In the genomic region with DNA sequence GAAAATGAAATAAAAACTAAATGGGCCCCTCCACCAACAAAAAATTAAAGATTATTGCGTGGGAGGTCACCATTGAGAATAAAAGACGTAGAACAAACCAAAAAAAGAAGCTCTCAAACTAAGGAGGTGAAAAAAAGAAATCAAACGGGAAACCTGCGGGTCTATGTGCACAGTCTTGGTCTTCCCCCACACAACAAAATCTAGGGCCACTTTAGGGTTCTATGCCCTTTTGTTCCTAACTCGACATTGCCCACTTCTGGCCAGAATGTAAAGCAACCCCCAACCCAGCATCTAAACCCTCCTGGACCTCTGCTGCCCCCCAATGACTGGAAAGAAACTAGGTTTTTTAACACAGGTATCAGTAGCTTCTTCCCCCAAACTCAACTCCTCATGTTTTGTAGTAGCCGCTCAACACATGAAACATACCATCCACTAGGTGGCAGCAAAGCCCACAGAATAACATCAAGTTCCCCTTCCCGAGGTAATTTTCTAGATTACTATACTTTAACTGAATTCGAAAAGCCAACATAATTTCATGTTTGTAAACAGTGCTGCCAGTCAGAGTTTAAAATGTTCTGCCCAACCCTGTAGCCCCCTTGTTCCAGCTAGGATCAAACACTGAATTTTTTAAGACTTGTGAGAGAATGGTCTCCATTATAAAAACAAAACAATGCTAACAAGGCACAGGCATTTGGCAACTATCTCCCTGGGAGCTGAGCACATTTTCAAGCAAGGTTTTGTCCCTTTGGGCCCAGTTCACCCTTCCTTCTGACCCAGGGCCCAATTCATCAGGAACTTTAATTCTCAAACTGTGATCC, we compare ENCODE assay signal across 8 cellular contexts. TPM values are rescaled to one million over a fixed set of nuclear protein-coding genes. Genes with fewer than 3 reads are reported as not detected.
DNase-seq lines count a peak whose midpoint lies in the region; ATAC-seq, FAIRE-seq and TF ChIP-seq lines count a peak whose summit lies in the region.

No MANE protein-coding gene starts in this region.

- H3K27ac Mint-ChIP-seq in T-helper 1 cell treated with Interleukin-12 subunit alpha and Interleukin-12 subunit beta and Interleukin-4 antibody, amounts not matched to agents 30 μg/mL and 1 μg/mL, for 36 hours = peak overlapping the region; percentile 98

- TF ChIP-seq CTCF in A673 (conservative IDR thresholded peaks at IDR 0.05; ENCODE audit: low read depth, low read length) (peak; percentile 95), gastrocnemius medialis (IDR thresholded peaks at IDR 0.05 in 4 of 5, conservative IDR thresholded peaks at IDR 0.05 in 1 of 5) (peak; percentile 75 to 90 (median 84))

- H3K4me1 Mint-ChIP-seq in T-helper 1 cell treated with Interleukin-12 subunit alpha and Interleukin-12 subunit beta and Interleukin-4 antibody, amounts not matched to agents 30 μg/mL and 1 μg/mL, for 36 hours (ENCODE audit: low read depth) = peaks cover 57% of the 10 kb centered on the region

- H3K27ac ChIP-seq in A673 (ENCODE audit: low read depth, low read length, poor library complexity, severe bottlenecking) = peak overlapping the region; percentile 45
- peak overlapping the region in 3 of 4 donors; percentile 0 to 39 (median 39) for H3K27ac ChIP-seq in gastrocnemius medialis

- no TSS peak for BruUV-seq in A673 (replicated peaks; lab: Mats Ljungman, UMichigan)

- peak; percentile 99 for FAIRE-seq in GM18507 (lab: Jason Lieb, UNC)

- CTCF ChIA-PET in A673 (lab: Charles Lee) = interaction anchor here (0.5 to 2.4 kb wide), 34 partner anchors 10 to 424 kb away, joined by 3 to 38 read pairs (median 5); a partner anchor contains a TSS

- ATAC-seq in HG03025 (IDR thresholded peaks at IDR 0.05; ENCODE audit: low FRiP score, unreplicated experiment) (peak; percentile 61), gastrocnemius medialis (peak; percentile 58 to 82)

- H3K4me3 ChIP-seq in A673 (ENCODE audit: low read depth, low read length, poor library complexity, severe bottlenecking) = no peak overlapping the region
- H3K4me3 ChIP-seq in gastrocnemius medialis = no peak overlapping the region

- H3K36me3 Mint-ChIP-seq in T-helper 1 cell treated with Interleukin-12 subunit alpha and Interleukin-12 subunit beta and Interleukin-4 antibody, amounts not matched to agents 30 μg/mL and 1 μg/mL, for 36 hours (ENCODE audit: low read depth) = peaks cover 36% of the 10 kb centered on the region

- H3K9me3 ChIP-seq in A673 (ENCODE audit: low read depth, low read length, poor library complexity, severe bottlenecking) (no peaks in the 10 kb centered on the region), gastrocnemius medialis (no peaks in the 10 kb centered on the region)

- POLR2A ChIA-PET in A673 (lab: Charles Lee; ENCODE audit: low non-redundant PET) = interaction anchor here (0.7 to 1.1 kb wide), 3 partner anchors 143 to 345 kb away, joined by 3 to 6 read pairs (median 3); no protein-coding TSS in a partner anchor

- H3K27me3 ChIP-seq in A673 (replicated peaks; ENCODE audit: insufficient read depth, low read depth, low read length, poor library complexity) = no peaks in the 10 kb centered on the region
- H3K27me3 ChIP-seq in gastrocnemius medialis = no peaks in the 10 kb centered on the region

- no peak for TF ChIP-seq POLR2A in gastrocnemius medialis (IDR thresholded peaks at IDR 0.05)

- no peaks in the 10 kb centered on the region for H3K9me3 Mint-ChIP-seq in T-helper 1 cell treated with Interleukin-12 subunit alpha and Interleukin-12 subunit beta and Interleukin-4 antibody, amounts not matched to agents 30 μg/mL and 1 μg/mL, for 36 hours

- in situ Hi-C loops in gastrocnemius medialis (cut with MboI; ENCODE audit: low sequenced_read_pairs in 4 of 4) = loop anchor here in 2 of 4 donors (5.0 to 25.0 kb wide), 3 partner anchors 82 to 292 kb away; a partner anchor contains a TSS

- H3K36me3 ChIP-seq in A673 (ENCODE audit: insufficient read depth, low read length, poor library complexity, severe bottlenecking) = peaks cover 65% of the 10 kb centered on the region
- peaks cover 0 to 32% of the 10 kb centered on the region in 2 donors for H3K36me3 ChIP-seq in gastrocnemius medialis

- H3K27me3 Mint-ChIP-seq in T-helper 1 cell treated with Interleukin-12 subunit alpha and Interleukin-12 subunit beta and Interleukin-4 antibody, amounts not matched to agents 30 μg/mL and 1 μg/mL, for 36 hours (ENCODE audit: low read depth) = no peaks in the 10 kb centered on the region

- H3K4me1 ChIP-seq in A673 (ENCODE audit: insufficient read depth, low read length, poor library complexity, severe bottlenecking) (peaks cover 20% of the 10 kb centered on the region), gastrocnemius medialis (peaks cover 21 to 28% of the 10 kb centered on the region in 2 donors)

- peak overlapping the region; percentile 89 for H3K4me3 Mint-ChIP-seq in T-helper 1 cell treated with Interleukin-12 subunit alpha and Interleukin-12 subunit beta and Interleukin-4 antibody, amounts not matched to agents 30 μg/mL and 1 μg/mL, for 36 hours

- intact Hi-C loops in A673 (cut with micrococcal nuclease; ENCODE audit: unreplicated experiment) (loop anchor here (1.0 to 10.0 kb wide), 5 partner anchors 83 to 346 kb away; a partner anchor contains a TSS), gastrocnemius medialis (cut with DNase I; ENCODE audit: low total_unique reads) (loop anchor here (1.0 to 2.0 kb wide), 2 partner anchors 28 to 83 kb away; a partner anchor contains a TSS)

- DNase-seq in A673 (ENCODE audit: low spot score) (peak; percentile 94), GM18507 (ENCODE audit: extremely low spot score, insufficient read length, low read depth) (no peak), NCI-H187 treated with DMSO at 0.1 percent for 48 hours (lab: John Stamatoyannopoulos, UW) (peak; percentile 6), anterior cingulate cortex (lab: John Stamatoyannopoulos, UW) (peak in 46 of 58 donors; percentile 5 to 78 (median 38)), hippocampal formation (lab: John Stamatoyannopoulos, UW) (peak; percentile 55 to 77), gastrocnemius medialis (peak; percentile 35 to 56)

RNA-seq across cellular contexts. Expression of a gene that starts 18.7 kb away (rescaled TPM):
- total RNA-seq in A673 (2021) (224 and 261 TPM in 2 replicates), gastrocnemius medialis (100 to 1,000 TPM; 155 to 257 (median 209) TPM)

RNA-seq across cellular contexts. Expression of a gene that starts 27.8 kb away (rescaled TPM):
- total RNA-seq in A673 (2021) (36.6 and 40.7 TPM in 2 replicates), gastrocnemius medialis (10 to 100 TPM; 17.1 to 38.7 (median 27.6) TPM)
